16 cellular contexts compared by ENCODE assay signal in the genomic region with DNA sequence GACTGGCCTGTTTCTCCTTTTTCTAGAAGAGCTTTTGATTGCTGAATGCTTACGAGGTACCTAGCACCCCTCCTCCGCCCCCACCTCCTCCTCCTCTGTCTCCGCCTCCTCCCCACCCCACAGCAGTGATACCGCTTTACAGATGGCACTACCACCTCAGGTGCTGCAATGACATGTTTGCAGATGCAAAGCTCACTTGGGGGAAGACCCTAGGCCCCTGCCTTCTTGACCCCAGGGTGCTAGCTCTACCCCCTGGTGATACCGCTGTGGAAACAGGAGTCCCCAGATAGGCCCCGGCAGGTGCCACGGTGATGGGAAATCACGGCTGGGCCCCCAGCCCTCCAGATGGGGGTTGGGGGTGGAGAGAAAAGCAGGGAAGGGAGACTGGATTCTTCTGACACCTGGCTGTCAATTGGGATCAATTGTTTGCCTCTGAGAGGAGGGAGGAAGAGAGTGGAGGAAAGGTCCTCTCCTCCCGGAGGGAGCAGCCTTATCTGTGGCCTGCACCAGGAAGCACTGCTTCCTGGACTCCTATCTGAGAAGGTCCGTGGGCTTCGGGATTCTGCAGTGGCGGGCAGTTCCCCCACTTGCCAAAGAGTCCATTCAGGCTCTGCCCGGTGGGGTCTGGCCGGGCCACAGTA. TPM values are rescaled to one million over a fixed set of nuclear protein-coding genes. Genes with fewer than 3 reads are reported as not detected.
DNase-seq lines count a peak whose midpoint lies in the region; TF ChIP-seq lines count a peak whose summit lies in the region.
"Had no signal": no experiment of that assay in that cellular context is flagged by ENCODE, and none has a peak within 500 bp of the region (broad histone marks: within the 10 kb centered on the region; RNA-seq: fewer than 3 reads in every experiment).

No MANE protein-coding gene starts in this region.

- no TSS peak for BruUV-seq in A673 (replicated peaks; lab: Mats Ljungman, UMichigan)

- CTCF ChIA-PET in A673 (lab: Charles Lee) = interaction anchor here (0.7 kb wide), 1 partner anchor 44 kb away, joined by 4 read pairs; no protein-coding TSS in a partner anchor

- WGBS in liver = 63% methylated on average over 14 of the region's 14 CpGs
- 85 to 86% methylated on average over 12 to 13 of the region's 14 CpGs for whole genome bisulfite sequencing in thyroid gland, 2 donors

- no peak for TF ChIP-seq POLR2A in thyroid gland (IDR thresholded peaks at IDR 0.05)

- H3K4me1 ChIP-seq in liver (ENCODE audit: control insufficient read depth in 4 of 4, insufficient read depth in 4 of 4, low read length in 3 of 4) (peaks cover 27 to 77% (median 63%) of the 10 kb centered on the region in 4 donors), thyroid gland (peaks cover 31 to 45% of the 10 kb centered on the region in 2 donors), A673 (ENCODE audit: insufficient read depth, low read length, poor library complexity, severe bottlenecking) (no peaks in the 10 kb centered on the region)

- H3K9me3 ChIP-seq in liver (ENCODE audit: control insufficient read depth in 4 of 4, low read length in 3 of 4) = no peaks in the 10 kb centered on the region
- no peaks in the 10 kb centered on the region for H3K9me3 ChIP-seq in thyroid gland
- H3K9me3 ChIP-seq in A673 (ENCODE audit: low read depth, low read length, poor library complexity, severe bottlenecking) = no peaks in the 10 kb centered on the region
- H3K9me3 ChIP-seq: upper lobe of right lung had no signal

- intact Hi-C loops in thyroid gland (cut with DNase I) (loop anchor here (5.0 kb wide), 1 partner anchor 166 kb away; a partner anchor contains a TSS), A673 (cut with micrococcal nuclease; ENCODE audit: unreplicated experiment) (no loop called here)

- H3K36me3 ChIP-seq in liver (ENCODE audit: control insufficient read depth in 4 of 4, insufficient read depth in 3 of 4, low read depth in 1 of 4, low read length in 3 of 4) (peaks cover 0 to 5% (median 5%) of the 10 kb centered on the region in 4 donors), thyroid gland (peaks cover 26 to 27% of the 10 kb centered on the region in 2 donors), A673 (ENCODE audit: insufficient read depth, low read length, poor library complexity, severe bottlenecking) (peaks cover 5% of the 10 kb centered on the region)

- H3K4me3 ChIP-seq in liver (ENCODE audit: low read depth in 1 of 3, low read length in 3 of 3) (no peak overlapping the region), thyroid gland (replicated peaks in 1 of 3) (no peak overlapping the region), A673 (ENCODE audit: low read depth, low read length, poor library complexity, severe bottlenecking) (no peak overlapping the region)
- H3K4me3 ChIP-seq: upper lobe of right lung had no signal

- H3K27me3 ChIP-seq in liver (ENCODE audit: control insufficient read depth in 4 of 4, insufficient read depth in 4 of 4, low read length in 3 of 4) (no peaks in the 10 kb centered on the region), thyroid gland (no peaks in the 10 kb centered on the region), A673 (replicated peaks; ENCODE audit: insufficient read depth, low read depth, low read length, poor library complexity) (no peaks in the 10 kb centered on the region)
- H3K27me3 ChIP-seq: upper lobe of right lung had no signal

- peak overlapping the region; percentile 88 for H3K27ac ChIP-seq in VCaP
- peak overlapping the region; percentile 74 to 85 for H3K27ac ChIP-seq in liver (ENCODE audit: low read depth in 1 of 2, low read length in 2 of 2)
- H3K27ac ChIP-seq in thyroid gland = peak overlapping the region in 2 of 3 donors; percentile 71 to 80
- no peak overlapping the region for H3K27ac ChIP-seq in A673 (ENCODE audit: low read depth, low read length, poor library complexity, severe bottlenecking)
- H3K27ac ChIP-seq: upper lobe of right lung had no signal

- H3K9ac ChIP-seq in liver (ENCODE audit: low read depth in 1 of 2, low read length in 2 of 2) = no peak overlapping the region

- peak; percentile 9 for DNase-seq in NCI-H2171 treated with DMSO at 0.1 percent for 48 hours (lab: John Stamatoyannopoulos, UW)
- no peak for DNase-seq in NCI-H2171 (lab: John Stamatoyannopoulos, UW)
- no peak for DNase-seq in thyroid gland
- no peak for DNase-seq in A673 (ENCODE audit: low spot score)
- no peak for DNase-seq in SKM-1 (lab: John Stamatoyannopoulos, UW; ENCODE audit: unreplicated experiment)
- no peak for DNase-seq in SIG-M5 treated with dmso at 0.1 percent for 504 hours (lab: John Stamatoyannopoulos, UW; ENCODE audit: unreplicated experiment)
- DNase-seq: effector memory CD8-positive, alpha-beta T cell; HCEC 1CT; SIG-M5; upper lobe of right lung had no signal

- POLR2A ChIA-PET in A673 (lab: Charles Lee; ENCODE audit: low non-redundant PET) = no interaction called here

- no peak for TF ChIP-seq CTCF in VCaP (conservative IDR thresholded peaks at IDR 0.05)
- TF ChIP-seq CTCF in liver (IDR thresholded peaks at IDR 0.05; ENCODE audit: low read depth, low read length, missing input control) = no peak
- no peak for TF ChIP-seq CTCF in thyroid gland (IDR thresholded peaks at IDR 0.05)
- TF ChIP-seq CTCF in A673 (conservative IDR thresholded peaks at IDR 0.05; ENCODE audit: low read depth, low read length) = no peak

- TF ChIP-seq RAD21 in liver (IDR thresholded peaks at IDR 0.05) = no peak

TF ChIP-seq in liver, 16 proteins besides CTCF, POLR2A, EP300 and RAD21:
- TF ChIP-seq, protein P1, sequence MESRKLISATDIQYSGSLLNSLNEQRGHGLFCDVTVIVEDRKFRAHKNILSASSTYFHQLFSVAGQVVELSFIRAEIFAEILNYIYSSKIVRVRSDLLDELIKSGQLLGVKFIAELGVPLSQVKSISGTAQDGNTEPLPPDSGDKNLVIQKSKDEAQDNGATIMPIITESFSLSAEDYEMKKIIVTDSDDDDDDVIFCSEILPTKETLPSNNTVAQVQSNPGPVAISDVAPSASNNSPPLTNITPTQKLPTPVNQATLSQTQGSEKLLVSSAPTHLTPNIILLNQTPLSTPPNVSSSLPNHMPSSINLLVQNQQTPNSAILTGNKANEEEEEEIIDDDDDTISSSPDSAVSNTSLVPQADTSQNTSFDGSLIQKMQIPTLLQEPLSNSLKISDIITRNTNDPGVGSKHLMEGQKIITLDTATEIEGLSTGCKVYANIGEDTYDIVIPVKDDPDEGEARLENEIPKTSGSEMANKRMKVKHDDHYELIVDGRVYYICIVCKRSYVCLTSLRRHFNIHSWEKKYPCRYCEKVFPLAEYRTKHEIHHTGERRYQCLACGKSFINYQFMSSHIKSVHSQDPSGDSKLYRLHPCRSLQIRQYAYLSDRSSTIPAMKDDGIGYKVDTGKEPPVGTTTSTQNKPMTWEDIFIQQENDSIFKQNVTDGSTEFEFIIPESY (IDR thresholded peaks at IDR 0.05) = no peak
- TF ChIP-seq YY1 (IDR thresholded peaks at IDR 0.05) (no peak), HNF4A (conservative IDR thresholded peaks at IDR 0.05) (peak in 1 of 2 donors; percentile 4), RXRA (IDR thresholded peaks at IDR 0.05) (no peak)
- TF ChIP-seq, protein P2, sequence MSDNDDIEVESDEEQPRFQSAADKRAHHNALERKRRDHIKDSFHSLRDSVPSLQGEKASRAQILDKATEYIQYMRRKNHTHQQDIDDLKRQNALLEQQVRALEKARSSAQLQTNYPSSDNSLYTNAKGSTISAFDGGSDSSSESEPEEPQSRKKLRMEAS (IDR thresholded peaks at IDR 0.05) = no peak

RNA-seq across cellular contexts. Expression of a gene that starts 37.6 kb away (rescaled TPM):
- total RNA-seq in liver (100 to 1,000 TPM in 1 of 2 donors, 10 to 100 TPM in 1; 76.1 to 162 TPM), thyroid gland (10 to 100 TPM in 3 of 4 donors, 1 to 10 TPM in 1; 5.7 to 53.3 (median 14.1) TPM), A673 (2021) (not detected in 2 replicates)
- 100 to 1,000 TPM in 1 of 2 donors, 10 to 100 TPM in 1; 94.5 to 201 TPM for polyA plus RNA-seq in liver
- total RNA-seq: activated naive CD4-positive, alpha-beta T cell treated with anti-CD3 and anti-CD28 coated beads, Interleukin-2, amount 50 U/mL, for 72 hours; CD8-positive, alpha-beta memory T cell; fibroblast of villous mesenchyme; neural crest cell had no signal
- polyA plus RNA-seq: CD8-positive, alpha-beta memory T cell had no signal
